ENCODE assay signal across 17 cellular contexts in genomic region chr2:207154556-207155179, GRCh38. TPM values are rescaled to one million over a fixed set of nuclear protein-coding genes. Genes with fewer than 3 reads are reported as not detected.
DNase-seq lines count a peak whose midpoint lies in the region; ATAC-seq, FAIRE-seq and TF ChIP-seq lines count a peak whose summit lies in the region.
"Had no signal": no experiment of that assay in that cellular context is flagged by ENCODE, and none has a peak within 500 bp of the region (broad histone marks: within the 10 kb centered on the region; RNA-seq: fewer than 3 reads in every experiment).

No MANE protein-coding gene starts in this region.

- BruUV-seq in HepG2 (replicated peaks; lab: Mats Ljungman, UMichigan): no TSS peak

- H3K79me2 ChIP-seq in HepG2 (ENCODE audit: insufficient read depth, low read length): peaks cover 4% of the 10 kb centered on the region

- peaks cover 56 to 65% of the 10 kb centered on the region in 2 donors for H3K4me1 Mint-ChIP-seq in natural killer cell

- DNase-seq in HepG2 (ENCODE audit: low spot score) (no peak), right lobe of liver (no peak), coronary artery (ENCODE audit: low spot score) (no peak), natural killer cell (no peak), NCI-H345 treated with DMSO at 0.1 percent for 48 hours (lab: John Stamatoyannopoulos, UW; ENCODE audit: unreplicated experiment) (no peak), MV-4-11 (lab: John Stamatoyannopoulos, UW) (no peak), prostate gland (ENCODE audit: low spot score) (no peak)
- DNase-seq: activated CD8-positive, alpha-beta T cell treated with anti-CD3 and anti-CD28 coated beads, Interleukin-2, amount 10 ng/mL, durations not matched to agents 7 days and 5 days; activated naive CD4-positive, alpha-beta T cell treated with anti-CD3 and anti-CD28 coated beads for 36 hours; DND-41; MM.1S; NCI-H2227 treated with DMSO at 0.1 percent for 48 hours; OCI-M1; small intestine had no signal

- no peaks in the 10 kb centered on the region for H3K27me3 ChIP-seq in HepG2 (ENCODE audit: control insufficient read depth in 1 of 2, insufficient read depth in 2 of 2, low read length in 2 of 2)
- no peaks in the 10 kb centered on the region for H3K27me3 ChIP-seq in right lobe of liver
- H3K27me3 ChIP-seq in prostate gland (replicated peaks; ENCODE audit: insufficient read depth): no peaks in the 10 kb centered on the region

- TF ChIP-seq EP300 in HepG2 (IDR thresholded peaks at IDR 0.05; ENCODE audit: low read depth in 2 of 2, low read length in 2 of 2) (no peak), HepG2 (CRISPR knock-in tag; IDR thresholded peaks at IDR 0.05; ENCODE audit: borderline replicate concordance) (no peak)

- no peak for TF ChIP-seq RAD21 in HepG2 (CRISPR knock-in tag; IDR thresholded peaks at IDR 0.05)

- no peak overlapping the region for H3K27ac ChIP-seq in HepG2 (ENCODE audit: extremely low read length, insufficient read depth, low read length)
- H3K27ac ChIP-seq in right lobe of liver: no peak overlapping the region
- peak overlapping the region in 1 of 2 donors; percentile 76 for H3K27ac ChIP-seq in coronary artery
- no peak overlapping the region for H3K27ac ChIP-seq in prostate gland

- intact Hi-C loops in HepG2 (cut with micrococcal nuclease; ENCODE audit: unreplicated experiment) (no loop called here), right lobe of liver (cut with DNase I) (no loop called here), natural killer cell (cut with micrococcal nuclease) (no loop called here), prostate gland (cut with DNase I) (no loop called here)

- H2AFZ ChIP-seq in HepG2 (ENCODE audit: low read length): no peak overlapping the region

- no peak for FAIRE-seq in HepG2 (lab: Jason Lieb, UNC)
- FAIRE-seq: small intestine, urothelium cell line had no signal

- H3K4me3 ChIP-seq in HepG2 (replicated peaks in 1 of 3; ENCODE audit: insufficient read depth in 1 of 3, low read depth in 2 of 3, low read length in 3 of 3) (no peak overlapping the region), right lobe of liver (no peak overlapping the region), coronary artery (peak overlapping the region; percentile 6), prostate gland (no peak overlapping the region)

- no peaks in the 10 kb centered on the region for H3K36me3 Mint-ChIP-seq in natural killer cell

- H3K4me2 ChIP-seq in HepG2 (ENCODE audit: low read depth, low read length): no peak overlapping the region

- in situ Hi-C loops in HepG2 (cut with HindIII; ENCODE audit: extremely low pct_ligation_motif_present, low pct_unique_long_range_greater_than_20kb): no loop called here

- TF ChIP-seq CTCF in HepG2 (CRISPR knock-in tag; IDR thresholded peaks at IDR 0.05) (no peak), right lobe of liver (IDR thresholded peaks at IDR 0.05) (no peak), coronary artery (IDR thresholded peaks at IDR 0.05) (no peak), natural killer cell (IDR thresholded peaks at IDR 0.05) (no peak), prostate gland (IDR thresholded peaks at IDR 0.05) (no peak)

- H3K36me3 ChIP-seq in HepG2 (replicated peaks in 1 of 2; ENCODE audit: control insufficient read depth in 1 of 2, insufficient read depth in 2 of 2, low read length in 2 of 2) (no peaks in the 10 kb centered on the region), right lobe of liver (no peaks in the 10 kb centered on the region), prostate gland (no peaks in the 10 kb centered on the region)

- no peaks in the 10 kb centered on the region for H3K27me3 Mint-ChIP-seq in natural killer cell (ENCODE audit: low read depth in 2 of 2)

- 96% methylated on average over 4 of the region's 4 CpGs for WGBS in HepG2 (ENCODE audit: low lambda C conversion rate)
- 75% methylated on average over 4 of the region's 4 CpGs for WGBS in right lobe of liver (ENCODE audit: insufficient coverage, low coverage, low lambda C conversion rate, missing lambda C conversion rate)
- WGBS in prostate gland: 93% methylated on average over 4 of the region's 4 CpGs

- H3K9ac ChIP-seq in HepG2 (ENCODE audit: insufficient read depth, low read depth, low read length): no peak overlapping the region

- H3K4me1 ChIP-seq in HepG2 (ENCODE audit: insufficient read depth, low read length) (peaks cover 12% of the 10 kb centered on the region), right lobe of liver (peaks cover 0 to 20% (median 8%) of the 10 kb centered on the region in 4 donors), prostate gland (replicated peaks) (peaks cover 5% of the 10 kb centered on the region)

- H3K9me3 ChIP-seq in HepG2 (ENCODE audit: low read length) (no peaks in the 10 kb centered on the region), right lobe of liver (no peaks in the 10 kb centered on the region), prostate gland (no peaks in the 10 kb centered on the region)

- H3K9me3 Mint-ChIP-seq in natural killer cell: no peaks in the 10 kb centered on the region
- H3K9me3 Mint-ChIP-seq: activated naive CD4-positive, alpha-beta T cell treated with anti-CD3 and anti-CD28 coated beads for 36 hours; neural crest cell had no signal

- H3K27ac Mint-ChIP-seq in natural killer cell: peak overlapping the region; percentile 11 to 52
- H3K27ac Mint-ChIP-seq: activated CD8-positive, alpha-beta T cell treated with anti-CD3 and anti-CD28 coated beads, Interleukin-2, amount 10 ng/mL, durations not matched to agents 7 days and 5 days; activated naive CD4-positive, alpha-beta T cell treated with anti-CD3 and anti-CD28 coated beads for 36 hours had no signal

- ATAC-seq in HepG2 (no peak), right lobe of liver (no peak), natural killer cell (no peak), GM21515 (IDR thresholded peaks at IDR 0.05; ENCODE audit: unreplicated experiment) (no peak)
- ATAC-seq: activated CD8-positive, alpha-beta T cell treated with anti-CD3 and anti-CD28 coated beads, Interleukin-2, amount 10 ng/mL, durations not matched to agents 7 days and 5 days had no signal

- H4K20me1 ChIP-seq in HepG2 (ENCODE audit: insufficient read depth, low read length): 0 out of 2 replicates have a peak, but pooled peaks cover 2% of the 10 kb centered on the region

- CTCF ChIA-PET in HepG2 (lab: Yijun Ruan, JAX; ENCODE audit: low intra/inter-chr PET ratio, low total read pairs): no interaction called here

- POLR2A ChIA-PET in HepG2 (lab: Yijun Ruan, JAX): interaction anchor here (1.9 kb wide), 1 partner anchor 11 kb away, joined by 6 read pairs; the partner anchor contains the start of gene KLF7

- TF ChIP-seq POLR2A in HepG2 (IDR thresholded peaks at IDR 0.05; ENCODE audit: insufficient read depth in 1 of 2, low read depth in 2 of 2, low read length in 2 of 2) (no peak), right lobe of liver (IDR thresholded peaks at IDR 0.05) (no peak), prostate gland (IDR thresholded peaks at IDR 0.05) (no peak)

- H3K4me3 Mint-ChIP-seq in natural killer cell: no peak overlapping the region
- H3K4me3 Mint-ChIP-seq: activated CD8-positive, alpha-beta T cell treated with anti-CD3 and anti-CD28 coated beads, Interleukin-2, amount 10 ng/mL, durations not matched to agents 7 days and 5 days; activated naive CD4-positive, alpha-beta T cell treated with anti-CD3 and anti-CD28 coated beads for 36 hours; neural crest cell had no signal

TF ChIP-seq in HepG2, 621 proteins besides CTCF, POLR2A, EP300 and RAD21 (continues in another document):
- TF ChIP-seq KLF13 (CRISPR knock-in tag; IDR thresholded peaks at IDR 0.05) (no peak), SCMH1 (CRISPR knock-in tag; IDR thresholded peaks at IDR 0.05; ENCODE audit: borderline replicate concordance) (no peak), ZNF329 (CRISPR knock-in tag; IDR thresholded peaks at IDR 0.05; ENCODE audit: low read depth) (no peak), NR2F6 (IDR thresholded peaks at IDR 0.05) (peak; percentile 14; the same call in 1 of the 2 replicates), NR2F6 (CRISPR knock-in tag; IDR thresholded peaks at IDR 0.05) (no peak)

RNA-seq across cellular contexts. Expression of gene KLF7, which starts 11.1 kb away (rescaled TPM):
- total RNA-seq in HepG2 (2016; rRNA removed; fragmentation: Illumina TruSeq; extraction: Trizol) (1.9 and 2.6 TPM in 2 replicates), right lobe of liver (10 to 100 TPM in 3 of 6 experiments, 1 to 10 TPM in 3; 3.3 to 14.2 (median 10.2) TPM), natural killer cell (10 to 100 TPM; 22.9 to 39.1 (median 32.4) TPM), prostate gland (10 to 100 TPM; 10.2 to 23.9 TPM)
- 1.4 and 2.0 TPM in 2 replicates for total RNA-seq in HepG2 (2016; cell fraction: cytosol; rRNA removed; fragmentation: Illumina TruSeq; extraction: Trizol; ENCODE audit: low read depth)
- 2.4 and 3.0 TPM in 2 replicates for total RNA-seq in HepG2 (2016; cell fraction: insoluble cytoplasmic fraction; rRNA removed; fragmentation: Illumina TruSeq; extraction: Trizol)
- 0.93 and 1.1 TPM in 2 replicates for total RNA-seq in HepG2 (2016; cell fraction: membrane; rRNA removed; fragmentation: Illumina TruSeq; extraction: Trizol)
- total RNA-seq in HepG2 (2016; cell fraction: nucleus; rRNA removed; fragmentation: Illumina TruSeq; extraction: Trizol): 2.5 and 4.1 TPM in 2 replicates
- 5.4 and 6.3 TPM in 2 replicates for polyA plus RNA-seq in HepG2 (2011; rRNA removed)
- 4.0 and 4.2 TPM in 2 replicates for polyA plus RNA-seq in HepG2 (2011; cell fraction: cytosol; rRNA removed)
- 21.1 and 21.4 TPM in 2 replicates for polyA plus RNA-seq in HepG2 (2011; cell fraction: nucleus; rRNA removed)
- polyA plus RNA-seq in HepG2 (2012): 6.5 and 7.0 TPM in 2 replicates
- polyA plus RNA-seq in HepG2 (2016; cell fraction: cytosol; fragmentation: Illumina TruSeq; extraction: Trizol; ENCODE audit: low read depth): 0.11 and 0.31 TPM in 2 replicates
- polyA plus RNA-seq in HepG2 (2016; cell fraction: insoluble cytoplasmic fraction; fragmentation: Illumina TruSeq; extraction: Trizol; ENCODE audit: low read depth): 1.3 and 1.4 TPM in 2 replicates
- polyA plus RNA-seq in HepG2 (2016; cell fraction: membrane; fragmentation: Illumina TruSeq; extraction: Trizol; ENCODE audit: low read depth): 0.61 and 1.3 TPM in 2 replicates
- 3.3 TPM in 2 replicates for polyA plus RNA-seq in HepG2 (2016; cell fraction: nucleus; fragmentation: Illumina TruSeq; extraction: Trizol; ENCODE audit: insufficient read depth, low read depth)
- polyA minus RNA-seq in HepG2 (2011; rRNA and poly(A)+ RNA removed; ENCODE audit: low replicate concordance): 7.1 and 25.2 TPM in 2 replicates
- polyA minus RNA-seq in HepG2 (2011; cell fraction: cytosol; rRNA and poly(A)+ RNA removed): 2.5 and 3.4 TPM in 2 replicates
- polyA minus RNA-seq in HepG2 (2011; cell fraction: nucleus; rRNA and poly(A)+ RNA removed): 18.7 and 20.8 TPM in 2 replicates
